10 cellular contexts compared by ENCODE assay signal in genomic region chr9:22005700-22006605, GRCh38. TPM values are rescaled to one million over a fixed set of nuclear protein-coding genes. Genes with fewer than 3 reads are reported as not detected.
DNase-seq lines count a peak whose midpoint lies in the region; ATAC-seq and TF ChIP-seq lines count a peak whose summit lies in the region.
"Had no signal": no experiment of that assay in that cellular context is flagged by ENCODE, and none has a peak within 500 bp of the region (broad histone marks: within the 10 kb centered on the region; RNA-seq: fewer than 3 reads in every experiment).

No MANE protein-coding gene starts in this region.

- peak overlapping the region; percentile 81 for H3K4me3 Mint-ChIP-seq in chondrocyte (ENCODE audit: unreplicated experiment)
- H3K4me3 Mint-ChIP-seq in memory B cell: no peak overlapping the region
- no peak overlapping the region for H3K4me3 Mint-ChIP-seq in Caco-2 (ENCODE audit: unreplicated experiment)
- H3K4me3 Mint-ChIP-seq: activated T-cell treated with anti-CD3 and anti-CD28 coated beads, Interleukin-2, amount 50 U/mL, for 24 hours had no signal

- TF ChIP-seq CTCF in AG10803 (conservative IDR thresholded peaks at IDR 0.05; ENCODE audit: low read length) (no peak), chondrocyte (IDR thresholded peaks at IDR 0.05) (peak; percentile 14), Caco-2 (IDR thresholded peaks at IDR 0.05; ENCODE audit: insufficient read depth in 1 of 2, low read depth in 1 of 2, low read length in 1 of 2, severe bottlenecking in 1 of 2, unreplicated experiment in 1 of 2) (no peak)

- no peaks in the 10 kb centered on the region for H3K9me3 ChIP-seq in HUES48 (ENCODE audit: control insufficient read depth, insufficient read depth, low read length)
- H3K9me3 ChIP-seq in Caco-2: no peaks in the 10 kb centered on the region

- H3K27me3 ChIP-seq in HUES48 (ENCODE audit: control insufficient read depth, insufficient read depth, low read length): peaks cover 94% of the 10 kb centered on the region
- H3K27me3 ChIP-seq in Caco-2 (replicated peaks; ENCODE audit: control insufficient read depth, insufficient read depth, low read length): no peaks in the 10 kb centered on the region

- H3K4me1 ChIP-seq in HUES48 (ENCODE audit: control insufficient read depth, insufficient read depth, low read length) (peaks cover 17% of the 10 kb centered on the region; the same call in 1 of the 2 replicates), Caco-2 (no peaks in the 10 kb centered on the region)

- DNase-seq in AG10803 (ENCODE audit: low read depth): no peak
- DNase-seq in chondrocyte (ENCODE audit: low spot score): peak; percentile 78
- no peak for DNase-seq in memory B cell (ENCODE audit: low spot score in 2 of 2)
- no peak for DNase-seq in Caco-2
- DNase-seq in SHP77 (lab: John Stamatoyannopoulos, UW): no peak
- no peak for DNase-seq in activated CD4-positive, alpha-beta T cell treated with anti-CD3 and anti-CD28 coated beads, Interleukin-2, amount 50 U/mL, for 48 hours
- DNase-seq: activated T-cell treated with anti-CD3 and anti-CD28 coated beads, Interleukin-2, amount 50 U/mL, for 24 hours; stimulated activated CD4-positive, alpha-beta T cell treated with anti-CD3 and anti-CD28 coated beads, Interleukin-4, amount 100 ng/mL, for 1 hour had no signal

- CTCF ChIA-PET in Caco-2 (lab: Charles Lee): no interaction called here

- no peak for ATAC-seq in memory B cell (ENCODE audit: low read depth)
- no peak for ATAC-seq in GM19328 (IDR thresholded peaks at IDR 0.05; ENCODE audit: unreplicated experiment)

- no peaks in the 10 kb centered on the region for H3K27me3 Mint-ChIP-seq in chondrocyte (ENCODE audit: low read depth)
- H3K27me3 Mint-ChIP-seq in memory B cell: peaks cover 12% of the 10 kb centered on the region
- H3K27me3 Mint-ChIP-seq in Caco-2 (ENCODE audit: insufficient read depth, unreplicated experiment): no peaks in the 10 kb centered on the region

- H3K9me3 Mint-ChIP-seq in chondrocyte (ENCODE audit: low read depth): no peaks in the 10 kb centered on the region
- no peaks in the 10 kb centered on the region for H3K9me3 Mint-ChIP-seq in memory B cell
- no peaks in the 10 kb centered on the region for H3K9me3 Mint-ChIP-seq in Caco-2 (ENCODE audit: unreplicated experiment)
- H3K9me3 Mint-ChIP-seq: activated T-cell treated with anti-CD3 and anti-CD28 coated beads, Interleukin-2, amount 50 U/mL, for 24 hours had no signal

- H3K27ac ChIP-seq in HUES48 (ENCODE audit: low read depth, low read length): no peak overlapping the region

- no peaks in the 10 kb centered on the region for H3K36me3 ChIP-seq in HUES48 (ENCODE audit: control insufficient read depth, insufficient read depth, low read length)
- no peaks in the 10 kb centered on the region for H3K36me3 ChIP-seq in Caco-2 (ENCODE audit: control insufficient read depth, insufficient read depth, low read length)

- peak overlapping the region; percentile 91 for H3K27ac Mint-ChIP-seq in chondrocyte (ENCODE audit: unreplicated experiment)
- H3K27ac Mint-ChIP-seq in memory B cell: peak overlapping the region; percentile 33
- no peak overlapping the region for H3K27ac Mint-ChIP-seq in Caco-2 (ENCODE audit: unreplicated experiment)
- H3K27ac Mint-ChIP-seq: activated T-cell treated with anti-CD3 and anti-CD28 coated beads, Interleukin-2, amount 50 U/mL, for 24 hours had no signal

- H3K36me3 Mint-ChIP-seq in chondrocyte (ENCODE audit: low read depth) (peaks cover 26% of the 10 kb centered on the region), memory B cell (no peaks in the 10 kb centered on the region), Caco-2 (ENCODE audit: insufficient read depth, unreplicated experiment) (peaks cover 10% of the 10 kb centered on the region)

- intact Hi-C loops in Caco-2 (cut with micrococcal nuclease; ENCODE audit: unreplicated experiment): no loop called here

- BruUV-seq in Caco-2 (replicated peaks; lab: Mats Ljungman, UMichigan): no TSS peak

- H3K4me3 ChIP-seq in AG10803 (ENCODE audit: low read length) (peak overlapping the region; percentile 36), HUES48 (ENCODE audit: low read depth, low read length) (peak overlapping the region; percentile 52), Caco-2 (ENCODE audit: low read depth, low read length) (no peak overlapping the region)

- POLR2A ChIA-PET in Caco-2 (lab: Charles Lee): no interaction called here

- H3K4me1 Mint-ChIP-seq in chondrocyte (ENCODE audit: low read depth) (peaks cover 56% of the 10 kb centered on the region), memory B cell (peaks cover 25% of the 10 kb centered on the region), Caco-2 (ENCODE audit: low read depth, unreplicated experiment) (no peaks in the 10 kb centered on the region)

- no peak overlapping the region for H3K9ac ChIP-seq in HUES48 (ENCODE audit: low read depth, low read length)

RNA-seq across cellular contexts. Expression of gene CDKN2B, which starts 3.2 kb away (rescaled TPM):
- total RNA-seq in chondrocyte (247 to 252 TPM (median 247 TPM) in 3 replicates), Caco-2 (2022) (7.6 and 8.2 TPM in 2 replicates)

RNA-seq across cellular contexts. Expression of gene CDKN2B-AS1, which starts 11.4 kb away (rescaled TPM):
- total RNA-seq in chondrocyte (3.2 to 7.5 TPM (median 3.5 TPM) in 3 replicates), Caco-2 (2022) (1.2 and 2.1 TPM in 2 replicates)

RNA-seq across cellular contexts. Expression of gene CDKN2A, which starts 11.8 kb away (rescaled TPM):
- 20.7 to 31.7 TPM (median 21.2 TPM) in 3 replicates for total RNA-seq in chondrocyte
- 46.6 and 48.0 TPM in 2 replicates for total RNA-seq in Caco-2 (2022)

Comparison
In these comparisons a context has a peak if more than half of its experiments do, and no peak if none do; other contexts are left out.
1. RNA of gene CDKN2B, which starts 3.2 kb away (total RNA-seq): 247 to 252 TPM in chondrocyte; 7.6 to 8.2 TPM in Caco-2; every median in the first group is over 10 times any median in the second.